2 cellular contexts compared by ENCODE assay signal in the genomic region with DNA sequence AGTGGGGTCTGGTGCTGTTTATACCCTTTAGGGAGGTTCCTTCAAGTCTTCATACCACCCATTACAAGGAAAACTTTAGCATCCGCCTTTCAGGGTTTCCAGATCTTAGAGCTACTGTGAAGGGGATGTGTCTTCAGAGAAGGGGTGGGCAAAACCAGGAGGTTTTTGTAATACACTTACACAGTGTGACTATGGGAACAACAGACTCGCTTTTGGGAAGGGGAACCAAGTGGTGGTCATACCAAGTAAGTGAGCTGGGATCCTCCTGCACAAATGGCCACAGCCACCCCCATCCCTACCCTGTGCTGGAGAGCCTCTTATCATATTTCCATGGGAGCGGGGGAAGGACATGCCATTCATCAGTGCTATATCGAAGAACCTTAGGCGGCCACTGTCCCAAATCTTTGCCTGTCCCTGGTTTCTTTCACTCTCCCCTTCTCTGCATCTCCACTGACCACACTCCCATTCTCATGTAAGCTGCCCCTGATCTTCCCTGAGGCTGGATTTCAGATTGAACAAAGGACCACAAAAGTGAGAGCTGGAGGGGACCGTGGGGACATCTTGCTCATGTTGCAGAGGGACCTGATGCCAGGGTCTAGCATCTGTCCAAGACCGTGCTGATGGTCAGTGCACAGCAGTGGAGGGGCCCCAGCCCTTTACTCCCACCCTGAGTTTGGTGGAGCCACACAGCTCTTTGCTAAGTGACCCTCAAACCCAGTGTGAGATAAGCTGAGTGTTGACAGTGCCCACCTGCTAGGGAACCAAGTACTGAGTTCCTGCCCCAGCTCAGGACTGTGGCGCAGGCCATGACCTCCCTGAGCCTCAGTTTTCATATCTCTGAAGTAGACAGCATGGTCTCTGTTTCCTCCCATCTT.
TF ChIP-seq lines count a peak whose summit lies in the region.

No MANE protein-coding gene starts in this region.

TF ChIP-seq in HEK293, 187 proteins besides CTCF, POLR2A, EP300 and RAD21:
- TF ChIP-seq ZNF843 (tag by site-specific recombination; IDR thresholded peaks at IDR 0.05) = no peak
- TF ChIP-seq ZNF280C (tag by site-specific recombination; IDR thresholded peaks at IDR 0.05) = no peak
- no peak for TF ChIP-seq ZBTB1 (tag by site-specific recombination; IDR thresholded peaks at IDR 0.05)
- TF ChIP-seq SP2 (tag by site-specific recombination; IDR thresholded peaks at IDR 0.05) = no peak
- no peak for TF ChIP-seq ZNF174 (tag by site-specific recombination; IDR thresholded peaks at IDR 0.05)
- no peak for TF ChIP-seq ZNF768 (tag by site-specific recombination; IDR thresholded peaks at IDR 0.05)
- TF ChIP-seq ZFP41 (tag by site-specific recombination; IDR thresholded peaks at IDR 0.05; ENCODE audit: borderline replicate concordance) = no peak
- TF ChIP-seq ZNF175 (tag by site-specific recombination; IDR thresholded peaks at IDR 0.05) = no peak
- no peak for TF ChIP-seq SCRT1 (tag by site-specific recombination; IDR thresholded peaks at IDR 0.05; ENCODE audit: borderline replicate concordance)
- no peak for TF ChIP-seq ZNF830 (tag by site-specific recombination; IDR thresholded peaks at IDR 0.05; ENCODE audit: low read depth)
- no peak for TF ChIP-seq ZNF114 (tag by site-specific recombination; IDR thresholded peaks at IDR 0.05)
- TF ChIP-seq GLIS2 (tag by site-specific recombination; IDR thresholded peaks at IDR 0.05) = no peak
- no peak for TF ChIP-seq WT1 (tag by site-specific recombination; IDR thresholded peaks at IDR 0.05)
- no peak for TF ChIP-seq IKZF3 (tag by site-specific recombination; IDR thresholded peaks at IDR 0.05)

TF ChIP-seq in K562, 482 proteins besides CTCF, POLR2A, EP300 and RAD21:
- no peak for TF ChIP-seq RBM39 (optimal IDR thresholded peaks at IDR 0.05; ENCODE audit: low read depth, low read length)
- peak; percentile 75 for TF ChIP-seq PRDM10 (IDR thresholded peaks at IDR 0.05; ENCODE audit: partially characterized antibody)
